Comparison of ENCODE assay signal across 7 cellular contexts in the genomic region with DNA sequence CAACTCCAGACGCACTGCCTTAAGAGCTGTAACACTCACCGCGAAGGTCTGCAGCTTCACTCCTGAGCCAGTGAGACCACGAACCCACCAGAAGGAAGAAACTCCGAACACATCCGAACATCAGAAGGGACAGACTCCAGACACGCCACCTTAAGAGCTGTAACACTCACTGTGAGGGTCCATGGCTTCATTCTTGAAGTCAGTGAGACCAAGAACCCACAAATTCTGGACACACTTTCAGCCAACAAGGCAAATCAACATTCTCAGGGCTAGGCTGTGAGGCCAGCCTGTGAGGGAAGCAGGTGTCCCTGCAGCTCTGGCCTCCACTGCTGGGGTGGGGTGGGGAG.
DNase-seq lines count a peak whose midpoint lies in the region; ATAC-seq and TF ChIP-seq lines count a peak whose summit lies in the region.
"Not testable (repeated sequence)": the region's sequence is repeated elsewhere in the genome, so short reads cannot be mapped to it uniquely, and the experiment has no call there.

No MANE protein-coding gene starts in this region.

- not testable (repeated sequence) for H3K4me3 ChIP-seq in WERI-Rb-1 (ENCODE audit: low read depth, low read length); left ventricle myocardium inferior; upper lobe of right lung

- peak overlapping the region; percentile 94 for H3K27ac Mint-ChIP-seq in endothelial cell (ENCODE audit: unreplicated experiment)
- peak overlapping the region; percentile 27 to 89 (median 83) for H3K27ac Mint-ChIP-seq in nephron
- H3K27ac Mint-ChIP-seq in progenitor cell of endocrine pancreas: peak overlapping the region; percentile 16

- H3K9me3 ChIP-seq in WERI-Rb-1 (ENCODE audit: severe bottlenecking); left ventricle myocardium inferior (replicated peaks); upper lobe of right lung: not testable (repeated sequence)

- H3K9me3 Mint-ChIP-seq in endothelial cell (ENCODE audit: unreplicated experiment); nephron; progenitor cell of endocrine pancreas (ENCODE audit: low read depth): not testable (repeated sequence)

- H3K27me3 ChIP-seq in WERI-Rb-1 (ENCODE audit: insufficient read depth, low read depth, severe bottlenecking); upper lobe of right lung: not testable (repeated sequence)
- H3K27me3 ChIP-seq in left ventricle myocardium inferior (ENCODE audit: low read depth): peaks cover 40% of the 10 kb centered on the region

- peaks cover 21% of the 10 kb centered on the region for H3K4me1 ChIP-seq in left ventricle myocardium inferior
- not testable (repeated sequence) for H3K4me1 ChIP-seq in upper lobe of right lung

- DNase-seq in WERI-Rb-1; endothelial cell (ENCODE audit: low spot score); left ventricle myocardium inferior; progenitor cell of endocrine pancreas (ENCODE audit: low spot score, unreplicated experiment): not testable (repeated sequence)
- peak; percentile 10 for DNase-seq in upper lobe of right lung

- not testable (repeated sequence) for H3K36me3 ChIP-seq in WERI-Rb-1, left ventricle myocardium inferior, upper lobe of right lung

- H3K36me3 Mint-ChIP-seq in endothelial cell (ENCODE audit: low read depth, unreplicated experiment); nephron (ENCODE audit: low read depth); progenitor cell of endocrine pancreas (ENCODE audit: insufficient read depth): not testable (repeated sequence)

- peaks cover 40% of the 10 kb centered on the region for H3K4me1 Mint-ChIP-seq in endothelial cell (ENCODE audit: unreplicated experiment)
- peaks cover 25% of the 10 kb centered on the region for H3K4me1 Mint-ChIP-seq in nephron
- peaks cover 20% of the 10 kb centered on the region for H3K4me1 Mint-ChIP-seq in progenitor cell of endocrine pancreas (ENCODE audit: low read depth)

- intact Hi-C loops in left ventricle myocardium inferior (cut with micrococcal nuclease); upper lobe of right lung (cut with DNase I): not testable (repeated sequence)

- peak; percentile 15 for ATAC-seq in GM18511 (IDR thresholded peaks at IDR 0.05; ENCODE audit: unreplicated experiment)
- ATAC-seq in upper lobe of right lung: not testable (repeated sequence)

- H3K27me3 Mint-ChIP-seq in endothelial cell (ENCODE audit: unreplicated experiment); progenitor cell of endocrine pancreas: not testable (repeated sequence)
- peaks cover 19% of the 10 kb centered on the region for H3K27me3 Mint-ChIP-seq in nephron (ENCODE audit: low read depth)

- H3K4me3 Mint-ChIP-seq in endothelial cell (ENCODE audit: unreplicated experiment) (peak overlapping the region; percentile 59), nephron (peak overlapping the region in 1 of 3 experiments; percentile 12)
- not testable (repeated sequence) for H3K4me3 Mint-ChIP-seq in progenitor cell of endocrine pancreas (ENCODE audit: low read depth)

- not testable (repeated sequence) for TF ChIP-seq CTCF in WERI-Rb-1 (IDR thresholded peaks at IDR 0.05; ENCODE audit: low read depth, low read length); endothelial cell (IDR thresholded peaks at IDR 0.05; ENCODE audit: unreplicated experiment); left ventricle myocardium inferior (IDR thresholded peaks at IDR 0.05; ENCODE audit: borderline replicate concordance); nephron (IDR thresholded peaks at IDR 0.05; ENCODE audit: unreplicated experiment in 3 of 3); progenitor cell of endocrine pancreas (IDR thresholded peaks at IDR 0.05; ENCODE audit: unreplicated experiment); upper lobe of right lung (IDR thresholded peaks at IDR 0.05)

- peak overlapping the region; percentile 75 for H3K27ac ChIP-seq in WERI-Rb-1
- peak overlapping the region; percentile 66 for H3K27ac ChIP-seq in left ventricle myocardium inferior (replicated peaks)
- not testable (repeated sequence) for H3K27ac ChIP-seq in upper lobe of right lung

Comparison
In these comparisons a context has a peak if more than half of its experiments do, and no peak if none do; other contexts are left out.
1. H3K27ac Mint-ChIP-seq: peak in every context shown above with its lines; median percentile 94 in endothelial cell; 83 in nephron; 16 in progenitor cell of endocrine pancreas.